Comparison of ENCODE assay signal across 22 cellular contexts in genomic region chr7:22952306-22953011, GRCh38.
"Had no signal": no experiment of that assay in that cellular context is flagged by ENCODE, and none has a peak within 500 bp of the region (broad histone marks: within the 10 kb centered on the region; RNA-seq: fewer than 3 reads in every experiment).

No MANE protein-coding gene starts in this region.

- H3K4me1 ChIP-seq: adrenal gland, gastroesophageal sphincter, left lung, right atrium auricular region, thyroid gland, uterus had no signal

- H3K9me3 ChIP-seq: gastroesophageal sphincter, left lung, mucosa of descending colon, right atrium auricular region, thyroid gland, uterus had no signal

- H3K27me3 ChIP-seq: adrenal gland, gastroesophageal sphincter, left lung, right atrium auricular region, thyroid gland, uterus had no signal

- H3K4me3 ChIP-seq: adrenal gland, gastroesophageal sphincter, left lung, mucosa of descending colon, right atrium auricular region, skin epidermis, thyroid gland, uterus had no signal

- ATAC-seq: activated T-cell treated with anti-CD3 and anti-CD28 coated beads, Interleukin-2, amount 50 U/mL, for 4 hours; gastroesophageal sphincter; left lung; mucosa of descending colon; naive thymus-derived CD4-positive, alpha-beta T cell; stimulated activated naive B cell treated with anti-CD40 and anti-IgM and Interleukin-4, amounts not matched to agents 10 μg/mL and 1 μg/mL and 100 μg/mL, for 72 hours had no signal

- H3K36me3 ChIP-seq: adrenal gland, right atrium auricular region, thyroid gland, uterus had no signal

- H3K27ac ChIP-seq: adrenal gland, gastroesophageal sphincter, left lung, right atrium auricular region, skin epidermis, thyroid gland, uterus, VCaP had no signal

- DNase-seq: activated CD4-positive, alpha-beta memory T cell treated with anti-CD3 and anti-CD28 coated beads, Interleukin-2, amount 10 ng/mL, durations not matched to agents 7 days and 5 days; activated CD4-positive, alpha-beta T cell treated with anti-CD3 and anti-CD28 coated beads for 4 hours; activated effector memory CD4-positive, alpha-beta T cell treated with Interleukin-2 at 50 U/mL for 16 hours; activated T-cell treated with anti-CD3 and anti-CD28 coated beads, Interleukin-2, amount 50 U/mL, for 4 hours; adrenal gland; cerebellar nuclear complex; kidney; left lung; mammary epithelial cell; mucosa of descending colon; naive thymus-derived CD4-positive, alpha-beta T cell; nucleus accumbens; posterior cingulate gyrus; stimulated activated CD4-positive, alpha-beta T cell treated with anti-CD3 and anti-CD28 coated beads, Interleukin-15, amount 100 ng/mL, for 24 hours; stimulated activated CD4-positive, alpha-beta T cell treated with anti-CD3 and anti-CD28 coated beads, Interleukin-4, amount 100 ng/mL, for 1 hour; stimulated activated naive B cell treated with anti-CD40 and anti-IgM and Interleukin-4, amounts not matched to agents 10 μg/mL and 1 μg/mL and 100 μg/mL, for 72 hours; thyroid gland; uterus had no signal
